ENCODE assay signal across 9 cellular contexts in the genomic region with DNA sequence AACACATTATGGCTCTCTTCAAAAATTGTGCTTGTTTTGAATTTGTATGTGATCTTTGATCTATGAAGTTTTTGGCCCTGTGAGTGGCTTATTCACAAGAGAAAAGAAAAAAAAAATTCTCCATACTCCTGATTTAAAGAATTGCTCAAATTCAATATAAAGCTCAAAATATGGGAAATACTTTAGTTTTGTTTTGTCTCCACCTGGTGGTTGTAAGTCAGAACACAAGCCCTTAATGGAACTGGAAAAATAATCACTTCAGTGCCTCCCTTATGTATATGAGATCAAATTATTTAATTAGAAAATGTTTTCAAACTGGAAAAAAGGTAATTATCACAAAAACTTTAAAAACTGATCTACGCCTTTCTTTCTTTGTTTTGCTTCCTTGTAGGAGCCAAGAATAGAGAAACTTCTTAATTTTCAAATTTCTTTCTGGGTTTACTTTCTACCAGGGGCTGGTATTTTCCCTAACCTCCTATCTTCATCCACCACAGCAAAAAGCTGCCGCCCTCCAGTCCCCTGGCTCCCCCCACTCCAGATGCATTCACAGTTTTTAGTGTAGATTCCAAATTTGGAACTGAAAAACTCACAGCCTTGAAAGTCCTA. TPM values are rescaled to one million over a fixed set of nuclear protein-coding genes. Genes with fewer than 3 reads are reported as not detected.
A peak's percentile ranks its signal among the peaks of the same experiment; 100 is the strongest.
DNase-seq lines count a peak whose midpoint lies in the region; ATAC-seq and TF ChIP-seq lines count a peak whose summit lies in the region.
"Had no signal": no experiment of that assay in that cellular context is flagged by ENCODE, and none has a peak within 500 bp of the region (broad histone marks: within the 10 kb centered on the region; RNA-seq: fewer than 3 reads in every experiment).

No MANE protein-coding gene starts in this region.

- H3K27me3 ChIP-seq in hepatocyte: no peaks in the 10 kb centered on the region
- no peaks in the 10 kb centered on the region for H3K27me3 ChIP-seq in stomach

- no peaks in the 10 kb centered on the region for H3K4me1 Mint-ChIP-seq in activated CD4-positive, alpha-beta memory T cell treated with anti-CD3 and anti-CD28 coated beads for 36 hours (ENCODE audit: low read depth)

- no peak overlapping the region for H3K4me3 Mint-ChIP-seq in activated CD4-positive, alpha-beta memory T cell treated with anti-CD3 and anti-CD28 coated beads for 36 hours

- intact Hi-C loops in stomach (cut with DNase I; ENCODE audit: low total_unique reads): loop anchor here (10.0 kb wide), 3 partner anchors 81 to 271 kb away; no protein-coding TSS in a partner anchor
- intact Hi-C loops in activated CD4-positive, alpha-beta memory T cell treated with anti-CD3 and anti-CD28 coated beads for 36 hours (cut with micrococcal nuclease): loop anchor here (1.0 to 10.0 kb wide), 6 partner anchors 85 to 561 kb away; no protein-coding TSS in a partner anchor

- H2AFZ ChIP-seq in hepatocyte: no peak overlapping the region

- H3K79me2 ChIP-seq in hepatocyte: no peaks in the 10 kb centered on the region

- H3K36me3 ChIP-seq in hepatocyte (replicated peaks; ENCODE audit: insufficient read depth, low read depth) (no peaks in the 10 kb centered on the region), stomach (no peaks in the 10 kb centered on the region)

- H3K27ac ChIP-seq in hepatocyte: no peak overlapping the region
- no peak overlapping the region for H3K27ac ChIP-seq in stomach
- H3K27ac ChIP-seq: HL-60 had no signal

- DNase-seq in AG10803 (ENCODE audit: low read depth) (peak; percentile 53), GM13977 (ENCODE audit: low spot score) (peak; percentile 50), NCI-H2171 treated with DMSO at 0.1 percent for 48 hours (lab: John Stamatoyannopoulos, UW) (peak; percentile 48), amniotic stem cell (lab: John Stamatoyannopoulos, UW) (peak; percentile 2), hepatocyte (ENCODE audit: low spot score) (peak; percentile 58), stomach (no peak)
- DNase-seq in activated CD4-positive, alpha-beta memory T cell treated with anti-CD3 and anti-CD28 coated beads for 36 hours: no peak

- H3K9me3 Mint-ChIP-seq in activated CD4-positive, alpha-beta memory T cell treated with anti-CD3 and anti-CD28 coated beads for 36 hours: peaks cover under 1% of the 10 kb centered on the region

- H4K20me1 ChIP-seq in hepatocyte (ENCODE audit: insufficient read depth, poor library complexity, severe bottlenecking): no peaks in the 10 kb centered on the region

- 5% methylated on average over 2 of the region's 2 CpGs for WGBS in hepatocyte (ENCODE audit: low lambda C conversion rate, missing lambda C conversion rate)
- WGBS in stomach, 5 donors: 0 to 5% (median 3%) methylated on average over 2 of the region's 2 CpGs

- no peak overlapping the region for H3K27ac Mint-ChIP-seq in activated CD4-positive, alpha-beta memory T cell treated with anti-CD3 and anti-CD28 coated beads for 36 hours

- no peak for ATAC-seq in GM21526 (IDR thresholded peaks at IDR 0.05; ENCODE audit: low FRiP score, unreplicated experiment)

- TF ChIP-seq EP300 in stomach (IDR thresholded peaks at IDR 0.05): no peak

- no peaks in the 10 kb centered on the region for H3K4me1 ChIP-seq in hepatocyte (ENCODE audit: insufficient read depth)
- no peaks in the 10 kb centered on the region for H3K4me1 ChIP-seq in stomach

- H3K4me3 ChIP-seq in AG10803 (ENCODE audit: low read length): no peak overlapping the region
- no peak overlapping the region for H3K4me3 ChIP-seq in hepatocyte
- no peak overlapping the region for H3K4me3 ChIP-seq in stomach

- H3K36me3 Mint-ChIP-seq in activated CD4-positive, alpha-beta memory T cell treated with anti-CD3 and anti-CD28 coated beads for 36 hours: no peaks in the 10 kb centered on the region

- POLR2A ChIA-PET in activated CD4-positive, alpha-beta memory T cell treated with anti-CD3 and anti-CD28 coated beads for 36 hours (lab: Charles Lee): interaction anchor here (0.7 kb wide), 1 partner anchor 185 kb away, joined by 3 read pairs; no protein-coding TSS in a partner anchor

- H3K4me2 ChIP-seq in hepatocyte: no peak overlapping the region

- no peaks in the 10 kb centered on the region for H3K27me3 Mint-ChIP-seq in activated CD4-positive, alpha-beta memory T cell treated with anti-CD3 and anti-CD28 coated beads for 36 hours

- no peak for TF ChIP-seq POLR2A in stomach (IDR thresholded peaks at IDR 0.05)

- in situ Hi-C loops in GM13977 (cut with MboI; ENCODE audit: low pct_unique_long_range_greater_than_20kb, low sequenced_read_pairs, unreplicated experiment): no loop called here

- TF ChIP-seq CTCF in AG10803 (conservative IDR thresholded peaks at IDR 0.05; ENCODE audit: low read length) (peak; percentile 71), GM13977 (IDR thresholded peaks at IDR 0.05; ENCODE audit: extremely low read depth, insufficient read depth, missing control alignments) (peak; percentile 62), hepatocyte (IDR thresholded peaks at IDR 0.05; ENCODE audit: poor library complexity) (peak; percentile 76), stomach (IDR thresholded peaks at IDR 0.05) (peak in 5 of 7 experiments; percentile 73 to 82 (median 79))

- H3K9me3 ChIP-seq in hepatocyte (ENCODE audit: low read depth) (no peaks in the 10 kb centered on the region), stomach (peaks cover 0 to 2% (median under 1%) of the 10 kb centered on the region in 4 donors)

- CTCF ChIA-PET in activated CD4-positive, alpha-beta memory T cell treated with anti-CD3 and anti-CD28 coated beads for 36 hours (lab: Charles Lee): interaction anchor here (0.6 to 4.3 kb wide), 36 partner anchors 8 to 280 kb away, joined by 3 to 44 read pairs (median 4); a partner anchor contains a TSS

- no peaks in the 10 kb centered on the region for H3K9me2 ChIP-seq in hepatocyte (replicated peaks; ENCODE audit: insufficient read depth)

RNA-seq across cellular contexts. Expression of a gene that starts 50.6 kb away (rescaled TPM):
- total RNA-seq in hepatocyte (202 and 233 TPM in 2 replicates), stomach (100 to 1,000 TPM in 4 of 5 donors, 10 to 100 TPM in 1; 96.9 to 446 (median 163) TPM)
- polyA plus RNA-seq in hepatocyte (157 and 165 TPM in 2 replicates), stomach (100 to 1,000 TPM in 1 of 3 donors, 10 to 100 TPM in 2; 93.5 to 225 (median 99.6) TPM)
- 100 to 1,000 TPM; 100 to 111 TPM for total RNA-seq in activated CD4-positive, alpha-beta memory T cell treated with anti-CD3 and anti-CD28 coated beads for 36 hours

RNA-seq across cellular contexts. Expression of a gene that starts 50.9 kb away (rescaled TPM):
- total RNA-seq in hepatocyte (112 TPM in 2 replicates), stomach (100 to 1,000 TPM in 3 of 5 donors, 10 to 100 TPM in 2; 21.4 to 690 (median 203) TPM)
- polyA plus RNA-seq in hepatocyte (34.4 and 34.5 TPM in 2 replicates), stomach (100 to 1,000 TPM in 1 of 3 donors, 10 to 100 TPM in 2; 73.8 to 169 (median 79.2) TPM)
- 100 to 1,000 TPM; 131 to 137 TPM for total RNA-seq in activated CD4-positive, alpha-beta memory T cell treated with anti-CD3 and anti-CD28 coated beads for 36 hours

Comparison
In these comparisons a context has a peak if more than half of its experiments do, and no peak if none do; other contexts are left out.
1. DNase-seq: peak in AG10803 (single experiment), GM13977 (single experiment), NCI-H2171 treated with DMSO at 0.1 percent for 48 hours (single experiment), amniotic stem cell (single experiment) and hepatocyte (single experiment); none in stomach (single experiment) and activated CD4-positive, alpha-beta memory T cell treated with anti-CD3 and anti-CD28 coated beads for 36 hours (single experiment).
2. Peak in every context shown above with its lines, with median percentiles within 50 percentile points of each other: CTCF ChIP-seq.